19 cellular contexts compared by ENCODE assay signal in the genomic region with DNA sequence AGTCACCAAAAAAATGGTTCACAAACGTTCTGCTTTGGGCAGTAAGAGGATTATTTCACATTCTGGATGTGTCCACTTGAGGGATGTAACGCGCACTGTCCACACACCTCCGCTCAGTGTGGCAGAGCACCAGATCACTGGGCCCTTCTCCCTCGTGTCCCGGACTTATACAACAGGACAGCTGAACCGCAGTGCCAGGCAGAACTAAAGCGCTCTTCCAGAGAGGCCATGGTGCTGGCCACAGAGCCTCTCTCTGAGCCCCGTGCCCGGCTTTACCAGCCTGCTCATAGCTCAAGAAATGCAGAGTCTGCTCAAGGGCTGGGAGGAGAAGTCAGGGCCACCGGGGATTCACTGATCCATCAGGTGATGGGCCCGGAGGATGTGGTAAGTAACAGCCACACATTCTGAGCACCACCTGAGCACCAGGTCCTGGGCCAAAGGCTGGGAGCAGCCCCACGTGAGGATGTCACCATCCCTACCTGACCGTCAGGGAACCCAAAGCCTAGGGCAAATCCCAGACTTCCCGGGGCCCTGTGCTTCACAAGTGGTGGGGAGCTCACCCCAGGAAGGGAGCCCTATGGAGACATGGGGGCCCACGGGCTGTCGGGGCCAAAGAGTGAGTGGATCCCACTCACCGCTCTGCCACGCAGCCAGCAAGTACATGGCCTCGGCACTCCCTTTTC.
A peak's percentile ranks its signal among the peaks of the same experiment; 100 is the strongest.
DNase-seq lines count a peak whose midpoint lies in the region; ATAC-seq and TF ChIP-seq lines count a peak whose summit lies in the region.
"Had no signal": no experiment of that assay in that cellular context is flagged by ENCODE, and none has a peak within 500 bp of the region (broad histone marks: within the 10 kb centered on the region; RNA-seq: fewer than 3 reads in every experiment).

No MANE protein-coding gene starts in this region.

- peak overlapping the region; percentile 36 to 92 (median 72) for H3K27ac Mint-ChIP-seq in CD4-positive, alpha-beta memory T cell
- peak overlapping the region; percentile 74 for H3K27ac Mint-ChIP-seq in central memory CD8-positive, alpha-beta T cell (ENCODE audit: low read depth)

- no peak for ATAC-seq in central memory CD8-positive, alpha-beta T cell (replicated peaks; ENCODE audit: extremely low read depth, poor library complexity, severe bottlenecking)
- ATAC-seq in lung (ENCODE audit: insufficient read depth, low FRiP score) (no peak), left lobe of liver (no peak), omental fat pad (ENCODE audit: low FRiP score) (no peak), GM21360 (IDR thresholded peaks at IDR 0.05; ENCODE audit: unreplicated experiment) (no peak)

- H3K9me3 ChIP-seq in CD4-positive, alpha-beta memory T cell (ENCODE audit: control insufficient read depth in 1 of 2, low read length in 2 of 2), result no peaks in the 10 kb centered on the region
- H3K9me3 ChIP-seq in lung (ENCODE audit: control insufficient read depth in 2 of 2, insufficient read depth in 1 of 2, low read length in 1 of 2), result no peaks in the 10 kb centered on the region
- H3K9me3 ChIP-seq: thoracic aorta had no signal

- intact Hi-C loops in CD4-positive, alpha-beta memory T cell (cut with micrococcal nuclease), result no loop called here

- CTCF ChIA-PET in CD4-positive, alpha-beta memory T cell (lab: Charles Lee; ENCODE audit: partially characterized antibody), result interaction anchor here (0.6 to 6.4 kb wide), 3 partner anchors 21 to 72 kb away, joined by 3 to 38 read pairs (median 5); no protein-coding TSS in a partner anchor

- H3K4me3 Mint-ChIP-seq in CD4-positive, alpha-beta memory T cell, result peak overlapping the region in 5 of 8 donors; percentile 17 to 61 (median 31)
- H3K4me3 Mint-ChIP-seq in central memory CD8-positive, alpha-beta T cell, result peak overlapping the region; percentile 54
- H3K4me3 Mint-ChIP-seq: H9 had no signal

- POLR2A ChIA-PET in CD4-positive, alpha-beta memory T cell (lab: Charles Lee; ENCODE audit: partially characterized antibody), result interaction anchor here (0.6 to 25.7 kb wide), 6 partner anchors 9 to 226 kb away, joined by 3 to 439 read pairs (median 4); no protein-coding TSS in a partner anchor

- H3K27ac ChIP-seq in CD4-positive, alpha-beta memory T cell (ENCODE audit: low read depth, low read length), result no peak overlapping the region
- peak overlapping the region; percentile 12 to 63 for H3K27ac ChIP-seq in lung (ENCODE audit: low read depth in 1 of 2, low read length in 1 of 2)
- peak overlapping the region; percentile 95 for H3K27ac ChIP-seq in substantia nigra (ENCODE audit: low read depth, low read length, poor library complexity, severe bottlenecking)
- H3K27ac ChIP-seq: thoracic aorta had no signal

- H3K4me3 ChIP-seq in CD4-positive, alpha-beta memory T cell (ENCODE audit: low read length in 2 of 2), result no peak overlapping the region
- H3K4me3 ChIP-seq in lung, result no peak overlapping the region
- H3K4me3 ChIP-seq: coronary artery, thoracic aorta had no signal

- no peak for DNase-seq in CD4-positive, alpha-beta memory T cell
- no peak for DNase-seq in central memory CD8-positive, alpha-beta T cell (ENCODE audit: low spot score in 2 of 2)
- DNase-seq in lung (ENCODE audit: low spot score), result no peak
- no peak for DNase-seq in substantia nigra (lab: John Stamatoyannopoulos, UW)
- no peak for DNase-seq in left lobe of liver (ENCODE audit: low spot score)
- no peak for DNase-seq in activated gamma-delta T cell treated with Interleukin-2 at 50 U/mL for 16 hours
- no peak for DNase-seq in omental fat pad (ENCODE audit: low spot score)
- DNase-seq: activated CD4-positive, alpha-beta T cell treated with anti-CD3 and anti-CD28 coated beads for 4 hours; activated effector memory CD4-positive, alpha-beta T cell treated with Interleukin-2 at 50 U/mL for 16 hours; aorta; COR-L47; foreskin fibroblast; H9; NCI-H187 treated with DMSO at 0.1 percent for 48 hours; NCI-H446 treated with DMSO at 0.1 percent for 48 hours; stimulated activated CD4-positive, alpha-beta T cell treated with anti-CD3 and anti-CD28 coated beads, Interleukin-2, amount 100 ng/mL, for 48 hours had no signal

- peaks cover 6 to 34% of the 10 kb centered on the region in 2 donors for H3K36me3 Mint-ChIP-seq in CD4-positive, alpha-beta memory T cell
- peaks cover 28% of the 10 kb centered on the region for H3K36me3 Mint-ChIP-seq in central memory CD8-positive, alpha-beta T cell (ENCODE audit: insufficient read depth)

- H3K36me3 ChIP-seq in CD4-positive, alpha-beta memory T cell (ENCODE audit: insufficient read depth, low read length), result peaks cover 17% of the 10 kb centered on the region
- H3K36me3 ChIP-seq in lung (ENCODE audit: control insufficient read depth in 2 of 2, insufficient read depth in 2 of 2, low read length in 2 of 2), result peaks cover 0 to 2% of the 10 kb centered on the region in 2 donors
- H3K36me3 ChIP-seq: thoracic aorta had no signal

- no peaks in the 10 kb centered on the region for H3K27me3 ChIP-seq in CD4-positive, alpha-beta memory T cell (ENCODE audit: insufficient read depth, low read length)
- no peaks in the 10 kb centered on the region for H3K27me3 ChIP-seq in lung (ENCODE audit: control insufficient read depth, insufficient read depth)

- TF ChIP-seq CTCF in lung (IDR thresholded peaks at IDR 0.05; ENCODE audit: control extremely low read depth, extremely low read depth), result no peak
- no peak for TF ChIP-seq CTCF in omental fat pad (IDR thresholded peaks at IDR 0.05)

- WGBS in lung, 2 donors, result 86 to 92% methylated on average over 20 of the region's 20 CpGs

- H3K4me1 ChIP-seq in CD4-positive, alpha-beta memory T cell (ENCODE audit: insufficient read depth, low read length), result peaks cover 100% of the 10 kb centered on the region
- peaks cover 18 to 51% of the 10 kb centered on the region in 2 donors for H3K4me1 ChIP-seq in lung (ENCODE audit: control insufficient read depth in 2 of 2, insufficient read depth in 2 of 2, low read length in 2 of 2)

- H3K4me1 Mint-ChIP-seq in CD4-positive, alpha-beta memory T cell, result peaks cover 59 to 98% (median 79%) of the 10 kb centered on the region in 4 donors
- H3K4me1 Mint-ChIP-seq in central memory CD8-positive, alpha-beta T cell, result peaks cover 82% of the 10 kb centered on the region

- H3K27me3 Mint-ChIP-seq in CD4-positive, alpha-beta memory T cell, result no peaks in the 10 kb centered on the region
- H3K27me3 Mint-ChIP-seq in central memory CD8-positive, alpha-beta T cell, result no peaks in the 10 kb centered on the region

- no peaks in the 10 kb centered on the region for H3K9me3 Mint-ChIP-seq in CD4-positive, alpha-beta memory T cell
- no peaks in the 10 kb centered on the region for H3K9me3 Mint-ChIP-seq in central memory CD8-positive, alpha-beta T cell
- H3K9me3 Mint-ChIP-seq: H9 had no signal
